In the genomic region with DNA sequence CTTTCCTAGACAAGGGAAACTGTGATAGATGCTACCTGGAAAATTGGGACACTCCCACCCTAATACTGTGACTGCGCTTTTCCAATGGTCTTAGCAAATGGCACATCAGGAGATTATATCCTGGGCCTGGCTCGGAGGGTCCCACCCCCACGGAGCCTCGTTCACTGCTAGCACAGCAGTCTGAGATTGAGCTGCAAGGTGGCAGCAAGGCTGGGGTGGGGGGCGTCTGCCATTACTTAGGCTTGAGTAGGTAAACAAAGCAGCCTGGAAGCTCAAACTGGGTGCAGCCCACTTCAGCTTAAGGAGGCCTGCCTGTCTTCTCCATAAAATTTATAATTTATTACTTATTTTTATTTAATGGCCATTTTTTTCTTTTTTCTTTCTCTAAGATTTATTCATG, we compare ENCODE assay signal across 20 cellular contexts.
DNase-seq lines count a peak whose midpoint lies in the region; ATAC-seq, FAIRE-seq and TF ChIP-seq lines count a peak whose summit lies in the region.
"Had no signal": no experiment of that assay in that cellular context is flagged by ENCODE, and none has a peak within 500 bp of the region (broad histone marks: within the 10 kb centered on the region; RNA-seq: fewer than 3 reads in every experiment).

No MANE protein-coding gene starts in this region.

- intact Hi-C loops in Right ventricle myocardium superior (cut with DNase I) (no loop called here), heart left ventricle (cut with DNase I) (no loop called here), kidney (cut with DNase I) (no loop called here), spleen (cut with DNase I; ENCODE audit: low total_unique reads) (no loop called here)

- no peak overlapping the region for H3K4me3 ChIP-seq in heart left ventricle
- no peak overlapping the region for H3K4me3 ChIP-seq in kidney (ENCODE audit: low read length in 2 of 2)
- no peak overlapping the region for H3K4me3 ChIP-seq in spleen
- H3K4me3 ChIP-seq: A549; BLaER1 treated with 17β-estradiol and CSF1 and Interleukin-3, amounts not matched to agents 10 nM and 100 nM; GM12878 had no signal

- H3K4me1 ChIP-seq in heart left ventricle = no peaks in the 10 kb centered on the region
- H3K4me1 ChIP-seq in kidney (ENCODE audit: control insufficient read depth in 1 of 2, insufficient read depth in 1 of 2, low read depth in 1 of 2, low read length in 2 of 2) = no peaks in the 10 kb centered on the region
- no peaks in the 10 kb centered on the region for H3K4me1 ChIP-seq in spleen
- H3K4me1 ChIP-seq: A549; BLaER1 treated with 17β-estradiol and CSF1 and Interleukin-3, amounts not matched to agents 10 nM and 100 nM; Caco-2 had no signal

- TF ChIP-seq POLR2A in heart left ventricle (IDR thresholded peaks at IDR 0.05) = no peak
- no peak for TF ChIP-seq POLR2A in spleen (IDR thresholded peaks at IDR 0.05)

- H3K27me3 ChIP-seq in heart left ventricle = no peaks in the 10 kb centered on the region
- no peaks in the 10 kb centered on the region for H3K27me3 ChIP-seq in spleen (replicated peaks in 1 of 7)
- H3K27me3 ChIP-seq: BLaER1 treated with 17β-estradiol and CSF1 and Interleukin-3, amounts not matched to agents 10 nM and 100 nM had no signal

- H3K27ac ChIP-seq in heart left ventricle = no peak overlapping the region
- no peak overlapping the region for H3K27ac ChIP-seq in kidney (ENCODE audit: low read depth in 2 of 2, low read length in 2 of 2)
- H3K27ac ChIP-seq in spleen = no peak overlapping the region
- H3K27ac ChIP-seq: 22Rv1; A549; BLaER1 treated with 17β-estradiol and CSF1 and Interleukin-3, amounts not matched to agents 10 nM and 100 nM; C4-2B had no signal

- in situ Hi-C loops in G401 (cut with HindIII; ENCODE audit: low sequenced_read_pairs) = no loop called here

- no peak overlapping the region for H3K9ac ChIP-seq in kidney (ENCODE audit: low read length in 2 of 2)
- H3K9ac ChIP-seq: BLaER1 treated with 17β-estradiol and CSF1 and Interleukin-3, amounts not matched to agents 10 nM and 100 nM had no signal

- WGBS in heart left ventricle, 4 donors = 67 to 85% (median 78%) methylated on average over 5 of the region's 5 CpGs
- WGBS in spleen, 5 donors = 76 to 98% (median 88%) methylated on average over 5 of the region's 5 CpGs

- no peaks in the 10 kb centered on the region for H3K9me3 ChIP-seq in heart left ventricle
- H3K9me3 ChIP-seq in kidney (ENCODE audit: control insufficient read depth in 1 of 2, low read length in 2 of 2) = no peaks in the 10 kb centered on the region
- H3K9me3 ChIP-seq in spleen = peaks cover 0 to 4% (median 0%) of the 10 kb centered on the region in 8 donors
- H3K9me3 ChIP-seq: A549; BLaER1 treated with 17β-estradiol and CSF1 and Interleukin-3, amounts not matched to agents 10 nM and 100 nM; Caco-2 had no signal

- DNase-seq in Right ventricle myocardium superior (peak; percentile 31), heart left ventricle (no peak), kidney (peak; percentile 40), spleen (peak; percentile 23), G401 (ENCODE audit: low spot score) (no peak)
- DNase-seq: AML-193; Caco-2; Calu3; CD8-positive, alpha-beta T cell; DMS79 treated with DMSO at 0.1 percent for 48 hours; GDM1 had no signal

- H3K36me3 ChIP-seq in heart left ventricle (no peaks in the 10 kb centered on the region), kidney (ENCODE audit: control insufficient read depth in 1 of 2, insufficient read depth in 2 of 2, low read length in 2 of 2) (no peaks in the 10 kb centered on the region), spleen (no peaks in the 10 kb centered on the region)
- H3K36me3 ChIP-seq: BLaER1 treated with 17β-estradiol and CSF1 and Interleukin-3, amounts not matched to agents 10 nM and 100 nM had no signal

- TF ChIP-seq CTCF in heart left ventricle (IDR thresholded peaks at IDR 0.05) (no peak), kidney (IDR thresholded peaks at IDR 0.05; ENCODE audit: borderline replicate concordance, extremely low read depth, insufficient read depth) (no peak), spleen (IDR thresholded peaks at IDR 0.05 in 8 of 11, conservative IDR thresholded peaks at IDR 0.05 in 3 of 11) (no peak)

- ATAC-seq in Right ventricle myocardium superior (ENCODE audit: poor library complexity) (no peak), heart left ventricle (no peak), HG02678 (IDR thresholded peaks at IDR 0.05; ENCODE audit: unreplicated experiment) (no peak)
- ATAC-seq: A549; CD8-positive, alpha-beta T cell; GM12878 had no signal

- FAIRE-seq in kidney (lab: Jason Lieb, UNC) = no peak
- FAIRE-seq: A549, D721Med, GM12878, GM12892, GM18507 had no signal

Comparison
In these comparisons a context has a peak if more than half of its experiments do, and no peak if none do; other contexts are left out.
1. DNase-seq: peak in Right ventricle myocardium superior (single experiment), kidney (single experiment) and spleen (single experiment); none in heart left ventricle (0 of 5) and G401 (single experiment).